8 cellular contexts compared by ENCODE assay signal in the genomic region with DNA sequence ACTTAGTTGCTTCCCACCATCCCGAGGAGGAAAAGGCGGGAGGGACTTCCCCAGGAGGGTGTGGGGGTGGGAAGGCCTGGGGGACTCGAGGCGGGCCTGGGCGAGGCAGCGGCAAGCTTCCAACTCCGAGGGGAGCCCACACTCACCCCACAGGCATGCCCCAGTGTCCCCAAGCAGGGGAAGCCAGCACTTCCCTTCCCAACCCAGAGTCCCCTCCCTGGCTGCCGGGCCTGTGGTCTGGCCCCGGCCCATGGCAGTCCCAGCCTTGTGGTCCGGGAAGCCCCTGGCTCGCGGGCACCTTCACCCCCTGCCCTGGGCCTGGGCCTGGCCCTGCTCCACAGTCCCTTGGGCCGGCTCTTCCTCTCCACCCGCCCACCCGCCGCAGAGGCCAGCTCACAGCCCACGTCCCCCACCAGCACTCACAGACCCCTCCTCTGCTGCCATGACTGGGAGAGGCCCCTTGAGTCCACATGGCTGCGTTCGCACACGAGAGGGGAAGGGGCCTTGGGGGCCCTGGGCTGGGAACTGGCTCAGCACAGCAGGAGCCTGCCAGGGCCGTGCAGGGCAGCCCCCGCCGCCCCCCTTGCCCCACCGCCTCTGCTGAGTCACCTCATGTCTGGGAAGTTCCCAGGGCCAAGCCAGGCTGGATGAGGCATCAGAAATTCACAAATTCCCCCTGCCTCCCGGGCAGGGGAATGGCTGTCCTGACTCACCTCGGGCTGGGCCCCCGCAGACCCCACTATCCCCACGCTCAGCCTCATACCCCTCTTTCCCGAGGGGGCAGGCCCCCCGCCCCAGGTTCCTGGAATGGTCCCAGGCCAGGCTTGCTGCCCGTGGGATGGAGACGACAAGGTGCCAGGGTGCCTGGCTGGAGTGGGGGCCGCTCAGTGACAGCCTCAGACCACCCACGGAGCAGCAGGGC. TPM values are rescaled to one million over a fixed set of nuclear protein-coding genes. Genes with fewer than 3 reads are reported as not detected.
DNase-seq lines count a peak whose midpoint lies in the region; ATAC-seq and TF ChIP-seq lines count a peak whose summit lies in the region.

No MANE protein-coding gene starts in this region.

- peak; percentile 28 for ATAC-seq in Right ventricle myocardium inferior
- no peak for ATAC-seq in GM18520 (IDR thresholded peaks at IDR 0.05; ENCODE audit: unreplicated experiment)
- ATAC-seq in GM21515 (IDR thresholded peaks at IDR 0.05; ENCODE audit: unreplicated experiment), result no peak

- peak overlapping the region in 30 of 59 donors; percentile 1 to 91 (median 51) for H3K27ac ChIP-seq in dorsolateral prefrontal cortex

- H3K4me3 ChIP-seq in dorsolateral prefrontal cortex, result no peak overlapping the region

- no peak for TF ChIP-seq CTCF in dorsolateral prefrontal cortex (IDR thresholded peaks at IDR 0.05 in 54 of 56, conservative IDR thresholded peaks at IDR 0.05 in 2 of 56; ENCODE audit: low read depth in 1 of 56, partially characterized antibody in 56 of 56)

- intact Hi-C loops in Right ventricle myocardium inferior (cut with DNase I) (no loop called here), cardiac septum (cut with DNase I) (no loop called here), dorsolateral prefrontal cortex (cut with DNase I) (loop anchor here in 1 of 2 donors (10.0 kb wide), 1 partner anchor 552 kb away; the partner anchor contains the start of gene ASPSCR1)

- H3K27me3 ChIP-seq in dorsolateral prefrontal cortex, result no peaks in the 10 kb centered on the region

- DNase-seq in Right ventricle myocardium inferior (ENCODE audit: missing footprints) (no peak), cardiac septum (ENCODE audit: low spot score) (no peak), dorsolateral prefrontal cortex (peak in 1 of 10 donors; percentile 69), mesenteric fat pad (ENCODE audit: low spot score) (peak; percentile 94), NCI-H748 (lab: John Stamatoyannopoulos, UW; ENCODE audit: unreplicated experiment) (no peak), globus pallidus (ENCODE audit: low spot score) (no peak)

RNA-seq across cellular contexts. Expression of gene BAHCC1, which starts 27.8 kb away (rescaled TPM):
- total RNA-seq in Right ventricle myocardium inferior, result 9.9 TPM
- total RNA-seq in cardiac septum, result 13.5 TPM
- total RNA-seq in dorsolateral prefrontal cortex, result 10 to 100 TPM; 25.1 to 66.1 (median 38.0) TPM
- 11.0 TPM for total RNA-seq in mesenteric fat pad
